Comparison of ENCODE assay signal across 8 cellular contexts in the genomic region with DNA sequence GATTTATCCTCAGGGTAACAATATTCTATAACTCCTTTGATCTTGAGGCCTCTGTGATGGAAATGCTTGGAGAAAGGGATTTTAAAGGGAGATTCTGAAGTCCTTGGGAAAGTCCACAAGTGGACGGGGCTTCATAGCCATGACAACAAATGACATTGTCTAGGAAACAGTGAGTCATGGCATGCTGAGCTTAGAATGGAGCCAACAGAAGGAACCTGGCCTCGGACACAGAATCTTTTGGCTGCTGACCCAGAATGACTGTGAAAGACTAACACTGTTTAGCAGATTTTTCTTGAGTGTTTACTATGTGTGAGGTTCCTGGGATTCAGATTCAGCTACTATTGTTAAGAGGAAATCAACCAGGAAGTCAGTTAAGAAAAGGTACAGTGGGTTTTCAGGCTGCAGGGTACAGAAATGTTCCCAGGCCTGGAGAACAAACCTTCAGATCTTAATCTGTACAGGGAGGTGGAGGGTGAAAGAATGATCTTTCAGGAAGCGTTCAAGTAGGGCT. TPM values are rescaled to one million over a fixed set of nuclear protein-coding genes. Genes with fewer than 3 reads are reported as not detected.
DNase-seq lines count a peak whose midpoint lies in the region; ATAC-seq, FAIRE-seq and TF ChIP-seq lines count a peak whose summit lies in the region.

No MANE protein-coding gene starts in this region.

- H4K8ac ChIP-seq in H1 (ENCODE audit: extremely low read depth, insufficient read depth, low read length) (no peak overlapping the region), mesenchymal stem cell (ENCODE audit: low read length) (peak overlapping the region; percentile 43)

- 11% methylated on average over 3 of the region's 3 CpGs for WGBS in A549 (ENCODE audit: missing lambda C conversion rate)
- 91% methylated on average over 3 of the region's 3 CpGs; no CpG with 5 or more reads in 1 of the 2 experiments for WGBS in H1 (ENCODE audit: extremely low coverage in 1 of 2, insufficient coverage in 1 of 2, insufficient read length in 1 of 2, insufficient replicate concordance in 2 of 2, low coverage in 1 of 2, low lambda C conversion rate in 2 of 2, missing lambda C conversion rate in 1 of 2), 2 experiments
- 34% methylated on average over 3 of the region's 3 CpGs for WGBS in mesenchymal stem cell

- CTCF ChIA-PET in A549 (lab: Yijun Ruan, JAX): interaction anchor here (0.6 to 6.5 kb wide), 7 partner anchors 8 to 79 kb away, joined by 3 to 37 read pairs (median 4); a partner anchor contains a TSS
- CTCF ChIA-PET in H1 (lab: Charles Lee; ENCODE audit: partially characterized antibody): interaction anchor here (1.1 kb wide), 1 partner anchor 20 kb away, joined by 3 read pairs; no protein-coding TSS in a partner anchor
- CTCF ChIA-PET in naive thymus-derived CD4-positive, alpha-beta T cell (lab: Charles Lee): interaction anchor here (0.8 kb wide), 1 partner anchor 8 kb away, joined by 3 read pairs; no protein-coding TSS in a partner anchor

- H3K4ac ChIP-seq in H1 (replicated peaks; ENCODE audit: insufficient read length, low read depth, low read length): no peak overlapping the region
- peak overlapping the region in 1 of 2 experiments; percentile 54 for H3K4ac ChIP-seq in mesenchymal stem cell (ENCODE audit: low read depth in 1 of 2, low read length in 2 of 2)

- no peak overlapping the region for H3K9ac ChIP-seq in H1 (replicated peaks in 1 of 4; ENCODE audit: extremely low read depth in 1 of 4, low read depth in 3 of 4, low read length in 3 of 4)
- H3K9ac ChIP-seq in mesenchymal stem cell (ENCODE audit: low read length): peak overlapping the region; percentile 85

- no peaks in the 10 kb centered on the region for H3K79me2 ChIP-seq in H1 (ENCODE audit: control insufficient read depth in 1 of 2, insufficient read depth in 2 of 2, low read length in 2 of 2)

- no peak overlapping the region for H3K4me3 ChIP-seq in A549
- H3K4me3 ChIP-seq in H1 (ENCODE audit: extremely low read depth in 1 of 4, insufficient read depth in 2 of 4, low read depth in 3 of 4, low read length in 4 of 4): no peak overlapping the region
- H3K4me3 ChIP-seq in mesenchymal stem cell (ENCODE audit: insufficient read depth in 1 of 2, low read depth in 1 of 2, low read length in 2 of 2): no peak overlapping the region
- H3K4me3 ChIP-seq in naive thymus-derived CD4-positive, alpha-beta T cell (ENCODE audit: low read length): no peak overlapping the region

- H3K27ac ChIP-seq in A549: peak overlapping the region; percentile 95 to 99
- no peak overlapping the region for H3K27ac ChIP-seq in H1 (ENCODE audit: low read depth, low read length)
- peak overlapping the region; percentile 24 for H3K27ac ChIP-seq in mesenchymal stem cell (ENCODE audit: low read length, poor library complexity, severe bottlenecking)
- H3K27ac ChIP-seq in naive thymus-derived CD4-positive, alpha-beta T cell (ENCODE audit: low read depth, low read length): no peak overlapping the region

- no peak overlapping the region for H2BK12ac ChIP-seq in H1 (ENCODE audit: low read depth, low read length)
- no peak overlapping the region for H2BK12ac ChIP-seq in mesenchymal stem cell (ENCODE audit: low read length in 2 of 2)

- H3K4me1 ChIP-seq in A549: peaks cover 54% of the 10 kb centered on the region
- H3K4me1 ChIP-seq in H1 (replicated peaks in 1 of 4; ENCODE audit: control insufficient read depth in 3 of 4, insufficient read depth in 4 of 4, low read length in 3 of 4): peaks cover 0 to 3% (median 0%) of the 10 kb centered on the region in 4 experiments; a peak in 1 of 7 replicates
- peaks cover 5% of the 10 kb centered on the region for H3K4me1 ChIP-seq in mesenchymal stem cell (ENCODE audit: control insufficient read depth, insufficient read depth, low read depth, low read length)
- no peaks in the 10 kb centered on the region for H3K4me1 ChIP-seq in naive thymus-derived CD4-positive, alpha-beta T cell (ENCODE audit: control insufficient read depth in 2 of 2, insufficient read depth in 2 of 2, low read length in 2 of 2)

- H3K14ac ChIP-seq in H1 (ENCODE audit: insufficient read length): no peak overlapping the region
- H3K14ac ChIP-seq in mesenchymal stem cell (ENCODE audit: low read length in 2 of 2): no peak overlapping the region

- TF ChIP-seq RAD21 in A549 (conservative IDR thresholded peaks at IDR 0.05 in 1 of 2, IDR thresholded peaks at IDR 0.05 in 1 of 2) (0 out of 5 replicates have a peak, but pooled peaks of 1 of the 2 experiments have one; percentile 15), H1 (IDR thresholded peaks at IDR 0.05 in 1 of 2, conservative IDR thresholded peaks at IDR 0.05 in 1 of 2; ENCODE audit: low read depth in 2 of 2, low read length in 2 of 2) (no peak)

- no peak overlapping the region for H3K56ac ChIP-seq in H1 (replicated peaks; ENCODE audit: insufficient read length, low read depth, low read length)

- H2BK5ac ChIP-seq in H1 (ENCODE audit: low read depth, low read length) (no peak overlapping the region), mesenchymal stem cell (ENCODE audit: low read depth, low read length, poor library complexity, severe bottlenecking) (no peak overlapping the region)

- H3K27me3 Mint-ChIP-seq in naive thymus-derived CD4-positive, alpha-beta T cell: peaks cover 0 to 14% (median 9%) of the 10 kb centered on the region in 5 donors

- H3K36me3 ChIP-seq in H1 (ENCODE audit: control insufficient read depth in 2 of 4, insufficient read depth in 4 of 4, low read length in 3 of 4) (no peaks in the 10 kb centered on the region), mesenchymal stem cell (ENCODE audit: control insufficient read depth in 1 of 2, insufficient read depth in 2 of 2, low read depth in 1 of 2, low read length in 2 of 2) (no peaks in the 10 kb centered on the region)
- H3K36me3 ChIP-seq in naive thymus-derived CD4-positive, alpha-beta T cell (ENCODE audit: control insufficient read depth in 2 of 3, insufficient read depth in 3 of 3, low read length in 3 of 3): no peaks in the 10 kb centered on the region

- no peaks in the 10 kb centered on the region for H4K20me1 ChIP-seq in H1 (replicated peaks in 1 of 2; ENCODE audit: control insufficient read depth in 1 of 2, insufficient read depth in 2 of 2, low read length in 2 of 2)

- H3K79me1 ChIP-seq in H1 (ENCODE audit: low read depth, low read length) (no peaks in the 10 kb centered on the region), mesenchymal stem cell (replicated peaks; ENCODE audit: low read length, poor library complexity, severe bottlenecking) (no peaks in the 10 kb centered on the region)

- H2AFZ ChIP-seq in H1 (ENCODE audit: low read length) (0 out of 2 replicates have a peak overlapping the region, but pooled peaks have one; percentile 18), mesenchymal stem cell (ENCODE audit: low read depth, low read length) (no peak overlapping the region)

- no peaks in the 10 kb centered on the region for H3K23me2 ChIP-seq in H1 (ENCODE audit: low read depth, low read length)

- no peak overlapping the region for H2BK20ac ChIP-seq in H1 (ENCODE audit: low read length)

- H2AK5ac ChIP-seq in H1 (ENCODE audit: low read depth, low read length): no peak overlapping the region
- H2AK5ac ChIP-seq in mesenchymal stem cell (ENCODE audit: low read length, severe bottlenecking): no peak overlapping the region

- no peak overlapping the region for H2BK120ac ChIP-seq in H1 (replicated peaks; ENCODE audit: low read depth, low read length)
- H2BK120ac ChIP-seq in mesenchymal stem cell (ENCODE audit: low read depth, low read length): no peak overlapping the region

- H4K91ac ChIP-seq in H1 (replicated peaks; ENCODE audit: insufficient read length, low read length) (no peak overlapping the region), mesenchymal stem cell (ENCODE audit: low read length) (no peak overlapping the region)

- intact Hi-C loops in naive thymus-derived CD4-positive, alpha-beta T cell (cut with micrococcal nuclease): no loop called here

- H2BK15ac ChIP-seq in H1 (ENCODE audit: low read length) (no peak overlapping the region), mesenchymal stem cell (ENCODE audit: low read depth, poor library complexity, severe bottlenecking) (no peak overlapping the region)

- POLR2A ChIA-PET in A549 (lab: Yijun Ruan, JAX): interaction anchor here (0.9 to 2.6 kb wide), 5 partner anchors 8 to 118 kb away, joined by 3 to 23 read pairs (median 5); a partner anchor contains a TSS
- POLR2A ChIA-PET in H1 (lab: Charles Lee; ENCODE audit: partially characterized antibody): no interaction called here
- POLR2A ChIA-PET in naive thymus-derived CD4-positive, alpha-beta T cell (lab: Charles Lee): no interaction called here

- FAIRE-seq in A549 (lab: Jason Lieb, UNC): no peak
- FAIRE-seq in H1 (lab: Jason Lieb, UNC): no peak

- H3K18ac ChIP-seq in H1 (ENCODE audit: extremely low read depth, low read length) (no peak overlapping the region), mesenchymal stem cell (ENCODE audit: low read depth in 1 of 2, low read length in 2 of 2) (no peak overlapping the region)

- no peaks in the 10 kb centered on the region for H3K27me3 ChIP-seq in H1 (replicated peaks in 1 of 4; ENCODE audit: control insufficient read depth in 3 of 4, extremely low read depth in 1 of 4, insufficient read depth in 3 of 4, low read length in 3 of 4)
- no peaks in the 10 kb centered on the region for H3K27me3 ChIP-seq in mesenchymal stem cell (ENCODE audit: control insufficient read depth in 1 of 2, insufficient read depth in 1 of 2, low read length in 2 of 2)
- no peaks in the 10 kb centered on the region for H3K27me3 ChIP-seq in naive thymus-derived CD4-positive, alpha-beta T cell (ENCODE audit: control insufficient read depth in 2 of 2, insufficient read depth in 2 of 2, low read length in 2 of 2)

- TF ChIP-seq EP300 in A549 (IDR thresholded peaks at IDR 0.05) (peak in 1 of 2 experiments; percentile 40; a peak in 1 of 5 replicates), H1 (IDR thresholded peaks at IDR 0.05; ENCODE audit: borderline replicate concordance in 1 of 2, low read depth in 2 of 2, low read length in 2 of 2) (no peak)

- H3K9me3 ChIP-seq in A549 (peaks cover 4% of the 10 kb centered on the region), H1 (ENCODE audit: insufficient read depth in 2 of 2, low read depth in 1 of 2, low read length in 1 of 2) (no peaks in the 10 kb centered on the region), mesenchymal stem cell (ENCODE audit: control insufficient read depth, low read length) (no peaks in the 10 kb centered on the region)
- no peaks in the 10 kb centered on the region for H3K9me3 ChIP-seq in naive thymus-derived CD4-positive, alpha-beta T cell (ENCODE audit: control insufficient read depth in 2 of 3, low read length in 3 of 3)

- H3K4me2 ChIP-seq in A549 (peak overlapping the region; percentile 62), H1 (ENCODE audit: insufficient read depth in 1 of 2, low read depth in 2 of 2, low read length in 2 of 2) (no peak overlapping the region), mesenchymal stem cell (ENCODE audit: low read length, poor library complexity, severe bottlenecking) (no peak overlapping the region)

- no peaks in the 10 kb centered on the region for H3K4me1 Mint-ChIP-seq in naive thymus-derived CD4-positive, alpha-beta T cell

- H3K9me3 Mint-ChIP-seq in naive thymus-derived CD4-positive, alpha-beta T cell: peaks cover 0 to under 1% (median 0%) of the 10 kb centered on the region in 11 donors

- peak; percentile 41 to 93 for DNase-seq in A549 (ENCODE audit: low read depth in 1 of 2, low spot score in 1 of 2)
- peak; percentile 95 for DNase-seq in NCI-H2029 treated with DMSO at 0.1 percent for 48 hours (lab: John Stamatoyannopoulos, UW)
- no peak for DNase-seq in H1 (ENCODE audit: low read depth in 1 of 2, low spot score in 2 of 2)
- peak; percentile 99 for DNase-seq in mesenchymal stem cell
- no peak for DNase-seq in NCI-H187 treated with DMSO at 0.1 percent for 48 hours (lab: John Stamatoyannopoulos, UW)
- DNase-seq in HuH-7 (ENCODE audit: low spot score): no peak
- DNase-seq in NOMO-1 (lab: John Stamatoyannopoulos, UW; ENCODE audit: unreplicated experiment in 2 of 2): no peak
- DNase-seq in naive thymus-derived CD4-positive, alpha-beta T cell: no peak

- no peak overlapping the region for H3K4me3 Mint-ChIP-seq in naive thymus-derived CD4-positive, alpha-beta T cell

- no peaks in the 10 kb centered on the region for H3K36me3 Mint-ChIP-seq in naive thymus-derived CD4-positive, alpha-beta T cell

- TF ChIP-seq CTCF in A549 (IDR thresholded peaks at IDR 0.05) (no peak), H1 (IDR thresholded peaks at IDR 0.05; ENCODE audit: control extremely low read depth in 1 of 3, insufficient read depth in 1 of 3, low read depth in 1 of 3, low read length in 3 of 3) (no peak)

- ATAC-seq in A549: peak; percentile 94 to 96
- no peak for ATAC-seq in naive thymus-derived CD4-positive, alpha-beta T cell

- H3K27ac Mint-ChIP-seq in naive thymus-derived CD4-positive, alpha-beta T cell: no peak overlapping the region

- H4K5ac ChIP-seq in H1 (ENCODE audit: insufficient read length, low read depth, low read length): no peak overlapping the region

- H3K23ac ChIP-seq in H1 (ENCODE audit: insufficient read length): no peak overlapping the region
- no peak overlapping the region for H3K23ac ChIP-seq in mesenchymal stem cell (ENCODE audit: low read length in 2 of 2)

- TF ChIP-seq POLR2A in A549 (IDR thresholded peaks at IDR 0.05; ENCODE audit: low read length) (no peak), H1 (IDR thresholded peaks at IDR 0.05; ENCODE audit: control extremely low read depth in 1 of 2, low read depth in 2 of 2, low read length in 2 of 2) (no peak)

RNA-seq across cellular contexts. Expression of a gene that starts 18.1 kb away (rescaled TPM):
- 59.5 and 122 TPM in 2 replicates for polyA plus RNA-seq in A549 (2011; rRNA removed)
- polyA plus RNA-seq in A549 (2012; cell fraction: cytosol; rRNA removed): 75.6 and 94.7 TPM in 2 replicates
- 202 and 263 TPM in 2 replicates for polyA plus RNA-seq in A549 (2012; cell fraction: nucleus; rRNA removed)
- 9.3 to 10.6 TPM (median 9.4 TPM) in 3 replicates for polyA plus RNA-seq in A549 (2017; fragmentation: RNase III; extraction: RNeasy Plus Mini Kit Qiagen cat#74134 plus additional on column Dnase treatment)
- polyA minus RNA-seq in A549 (2011; rRNA and poly(A)+ RNA removed): 17.2 and 37.1 TPM in 2 replicates
- 0.73 and 1.5 TPM in 2 replicates for total RNA-seq in H1 (2021; fragmentation: NEBNext Ultra II Directional; extraction: Animal tissue kit (Norgen Biotek cat#: 25700))
- 0.63 and 0.72 TPM in 2 replicates for polyA plus RNA-seq in H1 (2011; rRNA removed)
- 0.28 TPM for polyA plus RNA-seq in H1 (2011; cell fraction: cytosol; rRNA removed)
- polyA plus RNA-seq in H1 (2011; cell fraction: nucleus; rRNA removed): 2.1 TPM
- polyA plus RNA-seq in H1 (2012, experiment 1 of 2): 0.50 to 0.82 TPM (median 0.68 TPM) in 4 replicates
- polyA plus RNA-seq in H1 (2012, experiment 2 of 2): 0.25 TPM
- 1.4 TPM for polyA plus RNA-seq in H1 (2013, experiment 1 of 2)
- polyA plus RNA-seq in H1 (2013, experiment 2 of 2): 0.96 TPM
- polyA minus RNA-seq in H1 (2011; rRNA and poly(A)+ RNA removed): 0.25 and 0.61 TPM in 2 replicates
- 3.4 TPM for polyA minus RNA-seq in H1 (2011; cell fraction: cytosol; rRNA and poly(A)+ RNA removed)
- 5.3 TPM for polyA minus RNA-seq in H1 (2011; cell fraction: nucleus; rRNA and poly(A)+ RNA removed)
- polyA plus RNA-seq in mesenchymal stem cell (2013, experiment 1 of 2): 33.7 TPM
- polyA plus RNA-seq in mesenchymal stem cell (2013, experiment 2 of 2): 28.7 TPM
- total RNA-seq in naive thymus-derived CD4-positive, alpha-beta T cell: 10 to 100 TPM in 2 of 5 experiments, under 1 TPM in 2, not detected in 1; 0.51 to 77.6 (median 13.6) TPM
- polyA plus RNA-seq in naive thymus-derived CD4-positive, alpha-beta T cell: not detected

RNA-seq across cellular contexts. Expression of a gene that starts 40.8 kb away (rescaled TPM):
- polyA plus RNA-seq in A549 (2011; rRNA removed): 13.9 and 19.3 TPM in 2 replicates
- polyA plus RNA-seq in A549 (2012; cell fraction: cytosol; rRNA removed): 4.4 TPM in 2 replicates
- 2.8 and 4.1 TPM in 2 replicates for polyA plus RNA-seq in A549 (2012; cell fraction: nucleus; rRNA removed)
- polyA plus RNA-seq in A549 (2017; fragmentation: RNase III; extraction: RNeasy Plus Mini Kit Qiagen cat#74134 plus additional on column Dnase treatment): 6.3 to 9.0 TPM (median 8.5 TPM) in 3 replicates
- polyA minus RNA-seq in A549 (2011; rRNA and poly(A)+ RNA removed): 9.5 and 10.2 TPM in 2 replicates
- total RNA-seq in H1 (2021; fragmentation: NEBNext Ultra II Directional; extraction: Animal tissue kit (Norgen Biotek cat#: 25700)): 11.0 and 15.0 TPM in 2 replicates
- polyA plus RNA-seq in H1 (2011; rRNA removed): 4.4 and 5.4 TPM in 2 replicates
- 7.7 TPM for polyA plus RNA-seq in H1 (2011; cell fraction: cytosol; rRNA removed)
- 4.0 TPM for polyA plus RNA-seq in H1 (2011; cell fraction: nucleus; rRNA removed)
- 4.3 to 9.8 TPM (median 5.1 TPM) in 4 replicates for polyA plus RNA-seq in H1 (2012, experiment 1 of 2)
- 1.5 TPM for polyA plus RNA-seq in H1 (2012, experiment 2 of 2)
- 9.1 TPM for polyA plus RNA-seq in H1 (2013, experiment 1 of 2)
- polyA plus RNA-seq in H1 (2013, experiment 2 of 2): 8.0 TPM
- polyA minus RNA-seq in H1 (2011; rRNA and poly(A)+ RNA removed): 7.5 and 10.7 TPM in 2 replicates
- polyA minus RNA-seq in H1 (2011; cell fraction: cytosol; rRNA and poly(A)+ RNA removed): 6.7 TPM
- 35.3 TPM for polyA minus RNA-seq in H1 (2011; cell fraction: nucleus; rRNA and poly(A)+ RNA removed)
- polyA plus RNA-seq in mesenchymal stem cell (2013, experiment 1 of 2): 6.0 TPM
- 6.5 TPM for polyA plus RNA-seq in mesenchymal stem cell (2013, experiment 2 of 2)
- 10 to 100 TPM in 4 of 5 experiments, 1 to 10 TPM in 1; 7.5 to 13.7 (median 10.4) TPM for total RNA-seq in naive thymus-derived CD4-positive, alpha-beta T cell
- 1 to 10 TPM; 2.3 to 8.1 TPM for polyA plus RNA-seq in naive thymus-derived CD4-positive, alpha-beta T cell

Comparison
In these comparisons a context has a peak if more than half of its experiments do, and no peak if none do; other contexts are left out.
1. DNase-seq: peak in A549 (2 of 2), NCI-H2029 treated with DMSO at 0.1 percent for 48 hours (single experiment) and mesenchymal stem cell (single experiment); none in H1 (0 of 2), NCI-H187 treated with DMSO at 0.1 percent for 48 hours (single experiment), HuH-7 (single experiment), NOMO-1 (0 of 2) and naive thymus-derived CD4-positive, alpha-beta T cell (0 of 9).
2. H3K27ac ChIP-seq: peak in A549 (2 of 2) and mesenchymal stem cell (single experiment); none in H1 (single experiment) and naive thymus-derived CD4-positive, alpha-beta T cell (single experiment).